In genomic region chr10:109934958-109935793, GRCh38 we compare ENCODE assay signal across 8 cellular contexts. TPM values are rescaled to one million over a fixed set of nuclear protein-coding genes. Genes with fewer than 3 reads are reported as not detected.
DNase-seq lines count a peak whose midpoint lies in the region; ATAC-seq and TF ChIP-seq lines count a peak whose summit lies in the region.

No MANE protein-coding gene starts in this region.

- H3K36me3 Mint-ChIP-seq in activated naive CD4-positive, alpha-beta T cell treated with anti-CD3 and anti-CD28 coated beads, Interleukin-2, amount 10 ng/mL, durations not matched to agents 7 days and 5 days: no peaks in the 10 kb centered on the region

- H3K4me1 Mint-ChIP-seq in activated naive CD4-positive, alpha-beta T cell treated with anti-CD3 and anti-CD28 coated beads, Interleukin-2, amount 10 ng/mL, durations not matched to agents 7 days and 5 days: peaks cover 46% of the 10 kb centered on the region

- no peaks in the 10 kb centered on the region for H4K20me1 ChIP-seq in smooth muscle cell (ENCODE audit: low read depth)

- peaks cover 3% of the 10 kb centered on the region for H3K27me3 Mint-ChIP-seq in activated naive CD4-positive, alpha-beta T cell treated with anti-CD3 and anti-CD28 coated beads, Interleukin-2, amount 10 ng/mL, durations not matched to agents 7 days and 5 days

- H3K4me3 Mint-ChIP-seq in activated naive CD4-positive, alpha-beta T cell treated with anti-CD3 and anti-CD28 coated beads, Interleukin-2, amount 10 ng/mL, durations not matched to agents 7 days and 5 days: peak overlapping the region; percentile 70

- WGBS in right cardiac atrium: 36% methylated on average over 5 of the region's 5 CpGs
- 46% methylated on average over 5 of the region's 5 CpGs for WGBS in smooth muscle cell (ENCODE audit: low lambda C conversion rate)

- no peaks in the 10 kb centered on the region for H3F3A ChIP-seq in smooth muscle cell (ENCODE audit: low read depth)

- H3K9me3 Mint-ChIP-seq in activated naive CD4-positive, alpha-beta T cell treated with anti-CD3 and anti-CD28 coated beads, Interleukin-2, amount 10 ng/mL, durations not matched to agents 7 days and 5 days: no peaks in the 10 kb centered on the region

- peaks cover 8% of the 10 kb centered on the region for H3K4me1 ChIP-seq in right cardiac atrium (ENCODE audit: control insufficient read depth, insufficient read depth, low read length)
- peaks cover 23% of the 10 kb centered on the region for H3K4me1 ChIP-seq in smooth muscle cell (ENCODE audit: low read depth)

- no peak for TF ChIP-seq CTCF in smooth muscle cell (IDR thresholded peaks at IDR 0.05; ENCODE audit: borderline replicate concordance, insufficient read depth, poor library complexity, severe bottlenecking)

- peak; percentile 62 to 63 for ATAC-seq in activated CD4-positive, CD25-positive, alpha-beta regulatory T cell treated with anti-CD3 and anti-CD28 coated beads, Interleukin-2, amount 50 U/mL, for 24 hours
- ATAC-seq in right cardiac atrium: peak; percentile 77 to 95

- peak overlapping the region; percentile 96 for H3K27ac Mint-ChIP-seq in activated naive CD4-positive, alpha-beta T cell treated with anti-CD3 and anti-CD28 coated beads, Interleukin-2, amount 10 ng/mL, durations not matched to agents 7 days and 5 days

- intact Hi-C loops in right cardiac atrium (cut with DNase I): no loop called here

- H3K27me3 ChIP-seq in right cardiac atrium (ENCODE audit: control insufficient read depth, insufficient read depth) (no peaks in the 10 kb centered on the region), smooth muscle cell (ENCODE audit: low read depth) (no peaks in the 10 kb centered on the region)

- CTCF ChIA-PET in activated naive CD4-positive, alpha-beta T cell treated with anti-CD3 and anti-CD28 coated beads, Interleukin-2, amount 10 ng/mL, durations not matched to agents 7 days and 5 days (lab: Charles Lee): interaction anchor here (0.6 to 3.1 kb wide), 8 partner anchors 9 to 201 kb away, joined by 3 to 9 read pairs (median 4); no protein-coding TSS in a partner anchor

- H3K4me3 ChIP-seq in right cardiac atrium (ENCODE audit: low read length) (no peak overlapping the region), smooth muscle cell (no peak overlapping the region)

- H3K36me3 ChIP-seq in smooth muscle cell (ENCODE audit: low read depth): no peaks in the 10 kb centered on the region

- no peaks in the 10 kb centered on the region for H3K79me2 ChIP-seq in smooth muscle cell (ENCODE audit: low read depth)

- no peak overlapping the region for H3K4me2 ChIP-seq in smooth muscle cell

- H3K27ac ChIP-seq in right cardiac atrium (ENCODE audit: low read length) (peak overlapping the region; percentile 25), smooth muscle cell (ENCODE audit: low read depth) (no peak overlapping the region)

- DNase-seq in activated CD4-positive, CD25-positive, alpha-beta regulatory T cell (lab: John Stamatoyannopoulos, UW): no peak
- DNase-seq in activated naive CD4-positive, alpha-beta T cell treated with anti-CD3 and anti-CD28 coated beads, Interleukin-2, amount 10 ng/mL, durations not matched to agents 7 days and 5 days: peak; percentile 44
- peak; percentile 32 to 59 (median 51) for DNase-seq in right cardiac atrium
- peak; percentile 51 for DNase-seq in stromal cell of bone marrow (ENCODE audit: low read depth)
- no peak for DNase-seq in kidney tubule cell (ENCODE audit: low spot score)
- DNase-seq in smooth muscle cell (lab: John Stamatoyannopoulos, UW; ENCODE audit: unreplicated experiment): no peak
- DNase-seq in NCI-H1105 treated with DMSO at 0.1 percent for 48 hours (lab: John Stamatoyannopoulos, UW): no peak

- H3K9me3 ChIP-seq in right cardiac atrium (ENCODE audit: control insufficient read depth, low read length) (no peaks in the 10 kb centered on the region), smooth muscle cell (replicated peaks; ENCODE audit: low read depth) (no peaks in the 10 kb centered on the region)

- H3K9ac ChIP-seq in smooth muscle cell (ENCODE audit: low read depth): no peak overlapping the region

- H2AFZ ChIP-seq in smooth muscle cell (ENCODE audit: low read depth): no peak overlapping the region

RNA-seq across cellular contexts. Expression of gene XPNPEP1, which starts 11.9 kb away (rescaled TPM):
- total RNA-seq in right cardiac atrium (10 to 100 TPM; 36.9 to 47.4 (median 39.1) TPM), smooth muscle cell (115 and 147 TPM in 2 replicates)
- polyA plus RNA-seq in right cardiac atrium (20.7 TPM), smooth muscle cell (63.0 and 64.3 TPM in 2 replicates)

Comparison
In these comparisons a context has a peak if more than half of its experiments do, and no peak if none do; other contexts are left out.
1. DNase-seq: peak in activated naive CD4-positive, alpha-beta T cell treated with anti-CD3 and anti-CD28 coated beads, Interleukin-2, amount 10 ng/mL, durations not matched to agents 7 days and 5 days (single experiment), right cardiac atrium (3 of 3) and stromal cell of bone marrow (single experiment); none in activated CD4-positive, CD25-positive, alpha-beta regulatory T cell (0 of 4), kidney tubule cell (single experiment), smooth muscle cell (single experiment) and NCI-H1105 treated with DMSO at 0.1 percent for 48 hours (single experiment).